Comparison of ENCODE assay signal across 8 cellular contexts in genomic region chr21:5220468-5220867, GRCh38.
DNase-seq lines count a peak whose midpoint lies in the region; ATAC-seq and TF ChIP-seq lines count a peak whose summit lies in the region.
"Not testable (repeated sequence)": the region's sequence is repeated elsewhere in the genome, so short reads cannot be mapped to it uniquely, and the experiment has no call there.

No MANE protein-coding gene starts in this region.

- H3K27me3 ChIP-seq in GM23338 (ENCODE audit: insufficient read depth); KMS-11 (ENCODE audit: insufficient read depth, low read depth); adipocyte (replicated peaks; ENCODE audit: control insufficient read depth, insufficient read depth, low read length): not testable (repeated sequence)
- H3K27me3 ChIP-seq in NT2/D1 (ENCODE audit: insufficient read depth, insufficient read length), result peaks cover 16% of the 10 kb centered on the region

- not testable (repeated sequence) for H3F3A ChIP-seq in GM23338 (replicated peaks; ENCODE audit: low read depth)

- H3K36me3 Mint-ChIP-seq in GM23338 (ENCODE audit: low read depth), result peaks cover 68% of the 10 kb centered on the region

- H3K9me3 ChIP-seq in NT2/D1 (ENCODE audit: insufficient read depth, low read length); adipocyte (ENCODE audit: control insufficient read depth, low read length): not testable (repeated sequence)

- ATAC-seq in GM23338, Right ventricle myocardium inferior: not testable (repeated sequence)

- H4K20me1 ChIP-seq in GM23338 (replicated peaks; ENCODE audit: insufficient read depth); KMS-11 (ENCODE audit: insufficient read depth): not testable (repeated sequence)

- not testable (repeated sequence) for H3K4me1 Mint-ChIP-seq in GM23338

- H3K9ac ChIP-seq in KMS-11; NT2/D1 (ENCODE audit: insufficient read length, low read depth); adipocyte (ENCODE audit: low read length): not testable (repeated sequence)

- H3K4me3 ChIP-seq in AG09309 (ENCODE audit: control insufficient read depth, low read depth, low read length); GM23338; KMS-11 (IDR thresholded peaks at IDR 0.05; ENCODE audit: insufficient read depth, low read depth, low read length); NT2/D1 (ENCODE audit: insufficient read length, low read depth); adipocyte (ENCODE audit: low read length): not testable (repeated sequence)

- in situ Hi-C loops in SK-MEL-5 (cut with HindIII; ENCODE audit: low pct_unique_long_range_greater_than_20kb, low sequenced_read_pairs), result not testable (repeated sequence)

- not testable (repeated sequence) for H3K4me2 ChIP-seq in GM23338, KMS-11

- peaks cover 22% of the 10 kb centered on the region for H3K36me3 ChIP-seq in GM23338 (ENCODE audit: insufficient read depth)
- H3K36me3 ChIP-seq in KMS-11 (ENCODE audit: insufficient read depth); NT2/D1 (ENCODE audit: insufficient read depth, insufficient read length, low read length); adipocyte (ENCODE audit: control insufficient read depth, insufficient read depth, low read length, severe bottlenecking): not testable (repeated sequence)

- H3K9me2 ChIP-seq in GM23338 (ENCODE audit: insufficient read depth), result not testable (repeated sequence)

- TF ChIP-seq CTCF in AG09309 (IDR thresholded peaks at IDR 0.05; ENCODE audit: control insufficient read depth, insufficient read depth, low read depth, low read length, missing control alignments) (peak; percentile 3), KMS-11 (conservative IDR thresholded peaks at IDR 0.05; ENCODE audit: low read depth, low read length) (peak; percentile 75)
- not testable (repeated sequence) for TF ChIP-seq CTCF in GM23338 (conservative IDR thresholded peaks at IDR 0.05; ENCODE audit: low read depth in 2 of 2)

- H3K27ac Mint-ChIP-seq in GM23338, result not testable (repeated sequence)

- H2AFZ ChIP-seq in GM23338; KMS-11 (ENCODE audit: low read depth): not testable (repeated sequence)

- not testable (repeated sequence) for H3K4me1 ChIP-seq in GM23338 (ENCODE audit: insufficient read depth); KMS-11 (ENCODE audit: low read depth, poor library complexity, severe bottlenecking); NT2/D1 (ENCODE audit: insufficient read depth, insufficient read length); adipocyte (ENCODE audit: control insufficient read depth, insufficient read depth, low read length)

- not testable (repeated sequence) for H3K4me3 Mint-ChIP-seq in GM23338

- peaks cover 90% of the 10 kb centered on the region for H3K9me3 Mint-ChIP-seq in GM23338

- H3K27ac ChIP-seq in GM23338 (ENCODE audit: low read depth); KMS-11: not testable (repeated sequence)

- H3K27me3 Mint-ChIP-seq in GM23338 (ENCODE audit: insufficient read depth, low read depth, poor library complexity), result not testable (repeated sequence)

- H3K79me2 ChIP-seq in GM23338 (replicated peaks; ENCODE audit: insufficient read depth); KMS-11 (ENCODE audit: insufficient read depth, low read depth): not testable (repeated sequence)

- not testable (repeated sequence) for DNase-seq in AG09309 (ENCODE audit: low read depth)
- DNase-seq in GM23338 (ENCODE audit: low spot score) (peak; percentile 29), NT2/D1 (ENCODE audit: low read depth, low spot score) (peak; percentile 36), SK-MEL-5 (ENCODE audit: low read depth, low spot score) (peak; percentile 91), adipocyte (ENCODE audit: low read depth) (peak; percentile 31), Right ventricle myocardium inferior (ENCODE audit: missing footprints) (peak; percentile 65), superior temporal gyrus (ENCODE audit: extremely low spot score) (peak; percentile 36)

- intact Hi-C loops in Right ventricle myocardium inferior (cut with DNase I), result not testable (repeated sequence)
